27 cellular contexts compared by ENCODE assay signal in genomic region chr2:48278590-48278989, GRCh38. TPM values are rescaled to one million over a fixed set of nuclear protein-coding genes. Genes with fewer than 3 reads are reported as not detected.
DNase-seq lines count a peak whose midpoint lies in the region; ATAC-seq, FAIRE-seq and TF ChIP-seq lines count a peak whose summit lies in the region.
"Had no signal": no experiment of that assay in that cellular context is flagged by ENCODE, and none has a peak within 500 bp of the region (broad histone marks: within the 10 kb centered on the region; RNA-seq: fewer than 3 reads in every experiment).

No MANE protein-coding gene starts in this region.

- H3K27me3 Mint-ChIP-seq in mesothelial cell of epicardium (ENCODE audit: low read depth), result no peaks in the 10 kb centered on the region
- H3K27me3 Mint-ChIP-seq in CD4-positive, alpha-beta T cell, result no peaks in the 10 kb centered on the region
- H3K27me3 Mint-ChIP-seq: activated CD4-positive, alpha-beta T cell treated with anti-CD3 and anti-CD28 coated beads for 36 hours; activated naive CD4-positive, alpha-beta T cell treated with anti-CD3 and anti-CD28 coated beads, Interleukin-2, amount 10 ng/mL, durations not matched to agents 7 days and 5 days; central memory CD8-positive, alpha-beta T cell; natural killer cell treated with Interleukin-12 subunit alpha and Interleukin-12 subunit beta and Interleukin-15 and Interleukin-18, amount 100 ng/mL, for 72 hours; type B pancreatic cell had no signal

- TF ChIP-seq POLR2A in GM12892 (IDR thresholded peaks at IDR 0.05; ENCODE audit: low read depth, low read length), result no peak

- peak; percentile 9 for FAIRE-seq in GM12892 (lab: Jason Lieb, UNC)
- FAIRE-seq: pancreas had no signal

- H3K9me3 ChIP-seq in OCI-LY7 (ENCODE audit: low read length), result no peaks in the 10 kb centered on the region
- peaks cover 7% of the 10 kb centered on the region for H3K9me3 ChIP-seq in CD4-positive, alpha-beta T cell (ENCODE audit: control insufficient read depth, low read length)
- peaks cover 11% of the 10 kb centered on the region for H3K9me3 ChIP-seq in WERI-Rb-1 (ENCODE audit: severe bottlenecking)
- H3K9me3 ChIP-seq: pancreas had no signal

- peaks cover 23% of the 10 kb centered on the region for H3K9me3 Mint-ChIP-seq in mesothelial cell of epicardium
- H3K9me3 Mint-ChIP-seq in CD4-positive, alpha-beta T cell, result peaks cover 5% of the 10 kb centered on the region

- H3K4me3 ChIP-seq in fibroblast of mammary gland (ENCODE audit: control insufficient read depth, low read depth, low read length) (no peak overlapping the region), OCI-LY7 (ENCODE audit: low read depth, low read length, poor library complexity, severe bottlenecking) (no peak overlapping the region), WERI-Rb-1 (ENCODE audit: low read depth, low read length) (no peak overlapping the region)
- H3K4me3 ChIP-seq: BLaER1 treated with 17β-estradiol and CSF1 and Interleukin-3, amounts not matched to agents 10 nM and 100 nM; GM23248; pancreas; PC-9 had no signal

- no peaks in the 10 kb centered on the region for H3K79me2 ChIP-seq in OCI-LY7 (ENCODE audit: insufficient read depth, low read depth, low read length)

- ATAC-seq in CD4-positive, alpha-beta T cell (ENCODE audit: poor library complexity), result no peak
- ATAC-seq: activated CD4-positive, alpha-beta T cell treated with anti-CD3 and anti-CD28 coated beads for 36 hours; left cardiac atrium; natural killer cell treated with Interleukin-12 subunit alpha and Interleukin-12 subunit beta and Interleukin-15 and Interleukin-18, amount 100 ng/mL, for 72 hours; pancreas; right cardiac atrium had no signal

- no TSS peak for BruUV-seq in OCI-LY7 (replicated peaks; lab: Mats Ljungman, UMichigan)

- no peak overlapping the region for H3K4me3 Mint-ChIP-seq in mesothelial cell of epicardium
- no peak overlapping the region for H3K4me3 Mint-ChIP-seq in CD4-positive, alpha-beta T cell
- H3K4me3 Mint-ChIP-seq: activated CD4-positive, alpha-beta T cell treated with anti-CD3 and anti-CD28 coated beads for 36 hours; activated naive CD4-positive, alpha-beta T cell treated with anti-CD3 and anti-CD28 coated beads, Interleukin-2, amount 10 ng/mL, durations not matched to agents 7 days and 5 days; central memory CD8-positive, alpha-beta T cell; natural killer cell treated with Interleukin-12 subunit alpha and Interleukin-12 subunit beta and Interleukin-15 and Interleukin-18, amount 100 ng/mL, for 72 hours; type B pancreatic cell had no signal

- intact Hi-C loops in OCI-LY7 (cut with micrococcal nuclease; ENCODE audit: unreplicated experiment), result no loop called here
- intact Hi-C loops in CD4-positive, alpha-beta T cell (cut with DNase I, micrococcal nuclease), result no loop called here

- H3K36me3 Mint-ChIP-seq in mesothelial cell of epicardium, result peaks cover 17% of the 10 kb centered on the region
- H3K36me3 Mint-ChIP-seq in CD4-positive, alpha-beta T cell (ENCODE audit: low read depth), result peaks cover 4% of the 10 kb centered on the region

- H3K27me3 ChIP-seq in CD4-positive, alpha-beta T cell (ENCODE audit: control insufficient read depth, insufficient read depth, low read length), result no peaks in the 10 kb centered on the region
- no peaks in the 10 kb centered on the region for H3K27me3 ChIP-seq in WERI-Rb-1 (ENCODE audit: insufficient read depth, low read depth, severe bottlenecking)
- H3K27me3 ChIP-seq: BLaER1 treated with 17β-estradiol and CSF1 and Interleukin-3, amounts not matched to agents 10 nM and 100 nM; pancreas had no signal

- H3K4me1 ChIP-seq in OCI-LY7 (ENCODE audit: insufficient read depth, low read length, poor library complexity, severe bottlenecking), result no peaks in the 10 kb centered on the region
- H3K4me1 ChIP-seq: BLaER1 treated with 17β-estradiol and CSF1 and Interleukin-3, amounts not matched to agents 10 nM and 100 nM; pancreas had no signal

- TF ChIP-seq CTCF in fibroblast of mammary gland (conservative IDR thresholded peaks at IDR 0.05; ENCODE audit: control insufficient read depth, insufficient read depth, low read depth, low read length) (no peak), mesothelial cell of epicardium (IDR thresholded peaks at IDR 0.05; ENCODE audit: unreplicated experiment) (no peak), OCI-LY7 (conservative IDR thresholded peaks at IDR 0.05; ENCODE audit: low read length) (no peak), WERI-Rb-1 (IDR thresholded peaks at IDR 0.05; ENCODE audit: low read depth, low read length) (no peak)
- TF ChIP-seq CTCF in CD4-positive, alpha-beta T cell (IDR thresholded peaks at IDR 0.05), result no peak

- H3K4me2 ChIP-seq in OCI-LY7 (ENCODE audit: low read length), result no peak overlapping the region
- H3K4me2 ChIP-seq: BLaER1 treated with 17β-estradiol and CSF1 and Interleukin-3, amounts not matched to agents 10 nM and 100 nM; PC-9 had no signal

- DNase-seq in GM12892 (ENCODE audit: insufficient read length), result no peak
- peak; percentile 21 for DNase-seq in NCI-H226
- DNase-seq in fibroblast of mammary gland (ENCODE audit: low read depth), result peak; percentile 26
- no peak for DNase-seq in mesothelial cell of epicardium (ENCODE audit: low spot score in 2 of 2, unreplicated experiment in 2 of 2)
- no peak for DNase-seq in OCI-LY7 (ENCODE audit: low spot score)
- DNase-seq in CD1c-positive myeloid dendritic cell (ENCODE audit: extremely low spot score), result no peak
- DNase-seq in CD4-positive, alpha-beta T cell, result no peak
- DNase-seq in WERI-Rb-1, result no peak
- DNase-seq: ACHN; activated CD4-positive, alpha-beta T cell treated with anti-CD3 and anti-CD28 coated beads for 36 hours; activated naive CD4-positive, alpha-beta T cell treated with anti-CD3 and anti-CD28 coated beads, Interleukin-2, amount 10 ng/mL, durations not matched to agents 7 days and 5 days; anterior cingulate cortex; effector CD4-positive, alpha-beta T cell; GM23248; left cardiac atrium; midbrain; NCI-H2171; pancreas; PC-9; right cardiac atrium; SHP77 treated with DMSO at 0.1 percent for 48 hours; stimulated activated CD4-positive, alpha-beta T cell treated with anti-CD3 and anti-CD28 coated beads, Interleukin-15, amount 100 ng/mL, for 24 hours; stimulated activated CD8-positive, alpha-beta memory T cell treated with anti-CD3 and anti-CD28 coated beads, Interleukin-4, amount 100 ng/mL, for 48 hours had no signal

- H3K36me3 ChIP-seq in OCI-LY7 (ENCODE audit: insufficient read depth, low read length), result no peaks in the 10 kb centered on the region
- no peaks in the 10 kb centered on the region for H3K36me3 ChIP-seq in WERI-Rb-1
- H3K36me3 ChIP-seq: BLaER1 treated with 17β-estradiol and CSF1 and Interleukin-3, amounts not matched to agents 10 nM and 100 nM; pancreas had no signal

- peaks cover 13% of the 10 kb centered on the region for H3K4me1 Mint-ChIP-seq in mesothelial cell of epicardium
- no peaks in the 10 kb centered on the region for H3K4me1 Mint-ChIP-seq in CD4-positive, alpha-beta T cell (ENCODE audit: low read depth)

- no peak overlapping the region for H3K27ac ChIP-seq in OCI-LY7 (ENCODE audit: low read depth, low read length, poor library complexity, severe bottlenecking)
- no peak overlapping the region for H3K27ac ChIP-seq in CD4-positive, alpha-beta T cell (ENCODE audit: low read depth, low read length)
- no peak overlapping the region for H3K27ac ChIP-seq in WERI-Rb-1
- H3K27ac ChIP-seq: BLaER1 treated with 17β-estradiol and CSF1 and Interleukin-3, amounts not matched to agents 10 nM and 100 nM; GM23248; pancreas; PC-9 had no signal

- CTCF ChIA-PET in OCI-LY7 (lab: Charles Lee; ENCODE audit: unreplicated experiment), result no interaction called here
- CTCF ChIA-PET in CD4-positive, alpha-beta T cell (lab: Charles Lee), result no interaction called here

- no peaks in the 10 kb centered on the region for H4K20me1 ChIP-seq in OCI-LY7 (ENCODE audit: insufficient read depth, low read length)
- H4K20me1 ChIP-seq: BLaER1 treated with 17β-estradiol and CSF1 and Interleukin-3, amounts not matched to agents 10 nM and 100 nM had no signal

- no peak overlapping the region for H2AFZ ChIP-seq in OCI-LY7 (ENCODE audit: low read length)
- H2AFZ ChIP-seq: GM23248, PC-9 had no signal

- POLR2A ChIA-PET in OCI-LY7 (lab: Charles Lee), result interaction anchor here (0.8 kb wide), 1 partner anchor 20 kb away, joined by 4 read pairs; no protein-coding TSS in a partner anchor
- POLR2A ChIA-PET in CD4-positive, alpha-beta T cell (lab: Charles Lee), result no interaction called here

- no peaks in the 10 kb centered on the region for H3K9me2 ChIP-seq in OCI-LY7 (ENCODE audit: insufficient read depth, low read length)

- H3K27ac Mint-ChIP-seq in mesothelial cell of epicardium, result peak overlapping the region; percentile 82
- H3K27ac Mint-ChIP-seq in CD4-positive, alpha-beta T cell, result no peak overlapping the region
- H3K27ac Mint-ChIP-seq: activated CD4-positive, alpha-beta T cell treated with anti-CD3 and anti-CD28 coated beads for 36 hours; activated naive CD4-positive, alpha-beta T cell treated with anti-CD3 and anti-CD28 coated beads, Interleukin-2, amount 10 ng/mL, durations not matched to agents 7 days and 5 days; type B pancreatic cell had no signal

RNA-seq across cellular contexts. Expression of gene FOXN2, which starts 35.9 kb away (rescaled TPM):
- 13.7 TPM for polyA plus RNA-seq in GM12892 (2012; ENCODE audit: missing spikeins)
- total RNA-seq in mesothelial cell of epicardium, result 10.1 to 12.9 TPM (median 12.8 TPM) in 3 replicates
- 24.6 and 29.9 TPM in 2 replicates for total RNA-seq in OCI-LY7 (2014; rRNA removed; shearing (Covaris generic))
- 26.4 and 28.4 TPM in 2 replicates for total RNA-seq in OCI-LY7 (2022)
- 10 to 100 TPM; 55.5 to 56.8 TPM for total RNA-seq in CD4-positive, alpha-beta T cell

Comparison
In these comparisons a context has a peak if more than half of its experiments do, and no peak if none do; other contexts are left out.
1. DNase-seq: peak in NCI-H226 (single experiment) and fibroblast of mammary gland (single experiment); none in GM12892 (single experiment), mesothelial cell of epicardium (0 of 2), OCI-LY7 (single experiment), CD1c-positive myeloid dendritic cell (single experiment), CD4-positive, alpha-beta T cell (0 of 10) and WERI-Rb-1 (single experiment).